In the genomic region with DNA sequence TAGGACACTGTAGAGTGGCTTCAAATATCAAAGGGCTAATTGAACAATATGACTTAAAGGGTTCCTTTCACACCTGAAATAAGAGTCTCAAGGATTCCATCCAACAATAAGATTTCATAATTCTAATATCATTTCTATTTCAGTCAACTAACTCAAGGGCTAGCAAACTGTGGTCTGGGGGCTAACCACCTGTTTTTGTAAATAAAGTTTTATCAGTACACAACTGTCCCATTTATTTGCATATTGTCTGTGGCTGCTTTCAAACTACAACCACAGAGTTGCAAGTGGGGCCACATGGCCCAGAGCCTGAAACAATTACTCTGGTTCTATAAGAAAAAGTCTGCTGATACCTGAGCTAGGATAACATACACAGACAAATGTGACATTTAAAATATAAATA, we compare ENCODE assay signal across 21 cellular contexts. TPM values are rescaled to one million over a fixed set of nuclear protein-coding genes. Genes with fewer than 3 reads are reported as not detected.
A peak's percentile ranks its signal among the peaks of the same experiment; 100 is the strongest.
DNase-seq lines count a peak whose midpoint lies in the region; ATAC-seq, FAIRE-seq and TF ChIP-seq lines count a peak whose summit lies in the region.
"Had no signal": no experiment of that assay in that cellular context is flagged by ENCODE, and none has a peak within 500 bp of the region (broad histone marks: within the 10 kb centered on the region; RNA-seq: fewer than 3 reads in every experiment).

No MANE protein-coding gene starts in this region.

- H3K27ac Mint-ChIP-seq in CD4-positive, CD25-positive, alpha-beta regulatory T cell = peak overlapping the region in 1 of 3 donors; percentile 27
- H3K27ac Mint-ChIP-seq in GM23338 = no peak overlapping the region; the same call in 1 of the 2 replicates
- H3K27ac Mint-ChIP-seq in activated CD4-positive, alpha-beta memory T cell treated with anti-CD3 and anti-CD28 coated beads, Interleukin-2, amount 10 ng/mL, durations not matched to agents 7 days and 5 days = no peak overlapping the region

- H3K36me3 ChIP-seq in CD4-positive, CD25-positive, alpha-beta regulatory T cell (ENCODE audit: control insufficient read depth, insufficient read depth, low read length) = no peaks in the 10 kb centered on the region
- no peaks in the 10 kb centered on the region for H3K36me3 ChIP-seq in GM23338 (ENCODE audit: insufficient read depth)
- no peaks in the 10 kb centered on the region for H3K36me3 ChIP-seq in GM12878 (ENCODE audit: control insufficient read depth in 2 of 2, insufficient read depth in 2 of 2, low read length in 1 of 2)
- H3K36me3 ChIP-seq in trophoblast cell (ENCODE audit: control insufficient read depth in 1 of 2, insufficient read depth in 2 of 2, low read length in 2 of 2) = no peaks in the 10 kb centered on the region
- H3K36me3 ChIP-seq in esophagus squamous epithelium = no peaks in the 10 kb centered on the region

- H3K4me1 Mint-ChIP-seq in CD4-positive, CD25-positive, alpha-beta regulatory T cell = peaks cover 57 to 78% (median 65%) of the 10 kb centered on the region in 4 donors
- peaks cover 55% of the 10 kb centered on the region for H3K4me1 Mint-ChIP-seq in GM23338
- peaks cover 29% of the 10 kb centered on the region for H3K4me1 Mint-ChIP-seq in activated CD4-positive, alpha-beta memory T cell treated with anti-CD3 and anti-CD28 coated beads, Interleukin-2, amount 10 ng/mL, durations not matched to agents 7 days and 5 days

- H3K79me2 ChIP-seq in GM23338 (replicated peaks; ENCODE audit: insufficient read depth) (peaks cover 97% of the 10 kb centered on the region), GM12878 (ENCODE audit: control insufficient read depth, insufficient read depth, low read length) (no peaks in the 10 kb centered on the region; the same call in 1 of the 2 replicates), trophoblast cell (ENCODE audit: control insufficient read depth, insufficient read depth, low read length, poor library complexity) (peaks cover 19% of the 10 kb centered on the region)

- no peak overlapping the region for H4K8ac ChIP-seq in trophoblast cell (ENCODE audit: low read depth, low read length)

- H3K4me3 Mint-ChIP-seq in CD4-positive, CD25-positive, alpha-beta regulatory T cell = peak overlapping the region in 1 of 4 donors; percentile 23
- no peak overlapping the region for H3K4me3 Mint-ChIP-seq in GM23338
- no peak overlapping the region for H3K4me3 Mint-ChIP-seq in activated CD4-positive, alpha-beta memory T cell treated with anti-CD3 and anti-CD28 coated beads, Interleukin-2, amount 10 ng/mL, durations not matched to agents 7 days and 5 days

- no peak overlapping the region for H3K14ac ChIP-seq in trophoblast cell (ENCODE audit: low read length)

- no peak overlapping the region for H2AK5ac ChIP-seq in trophoblast cell (ENCODE audit: low read length)

- FAIRE-seq in GM12878 (lab: Jason Lieb, UNC) = no peak
- FAIRE-seq: GM12892, GM18507, H1 had no signal

- no peak overlapping the region for H4K12ac ChIP-seq in trophoblast cell (ENCODE audit: low read depth, low read length)

- no peak overlapping the region for H2AFZ ChIP-seq in GM23338
- no peak overlapping the region for H2AFZ ChIP-seq in GM12878 (ENCODE audit: control insufficient read depth, low read depth, low read length)
- no peak overlapping the region for H2AFZ ChIP-seq in trophoblast cell (ENCODE audit: insufficient read depth, low read length, poor library complexity)
- H2AFZ ChIP-seq: PC-9 had no signal

- no peak for DNase-seq in CD4-positive, CD25-positive, alpha-beta regulatory T cell
- DNase-seq in GM23338 (ENCODE audit: low spot score) = no peak
- no peak for DNase-seq in GM12878 (ENCODE audit: low read depth, low spot score)
- DNase-seq in trophoblast cell = no peak
- DNase-seq in esophagus squamous epithelium (lab: John Stamatoyannopoulos, UW) = no peak
- DNase-seq in DMS53 (lab: John Stamatoyannopoulos, UW) = no peak
- no peak for DNase-seq in activated CD4-positive, alpha-beta memory T cell treated with anti-CD3 and anti-CD28 coated beads, Interleukin-2, amount 10 ng/mL, durations not matched to agents 7 days and 5 days
- no peak for DNase-seq in kidney tubule cell (ENCODE audit: low spot score)
- DNase-seq: C1 segment of cervical spinal cord, NCI-H1092, NCI-H1436, NCI-H187 treated with DMSO at 0.1 percent for 48 hours, NCI-H2107, NCI-H510A, PC-9, RPMI8226, SHP77 had no signal

- CTCF ChIA-PET in GM12878 (lab: Yijun Ruan, JAX) = interaction anchor here (1.3 to 1.9 kb wide), 3 partner anchors 13 to 456 kb away, joined by 4 to 9 read pairs (median 5); no protein-coding TSS in a partner anchor
- CTCF ChIA-PET in activated CD4-positive, alpha-beta memory T cell treated with anti-CD3 and anti-CD28 coated beads, Interleukin-2, amount 10 ng/mL, durations not matched to agents 7 days and 5 days (lab: Charles Lee) = interaction anchor here (1.3 to 1.7 kb wide), 3 partner anchors 10 to 12 kb away, joined by 4 to 7 read pairs (median 4); no protein-coding TSS in a partner anchor

- H2BK120ac ChIP-seq in trophoblast cell (ENCODE audit: insufficient read depth, low read length, poor library complexity) = no peak overlapping the region

- no peak overlapping the region for H3K27ac ChIP-seq in CD4-positive, CD25-positive, alpha-beta regulatory T cell (ENCODE audit: insufficient read depth, low read length, poor library complexity, severe bottlenecking)
- H3K27ac ChIP-seq in GM23338 (ENCODE audit: low read depth) (no peak overlapping the region), GM12878 (ENCODE audit: control insufficient read depth, insufficient read depth) (no peak overlapping the region), trophoblast cell (ENCODE audit: low read depth, low read length) (no peak overlapping the region), esophagus squamous epithelium (no peak overlapping the region)
- H3K27ac ChIP-seq: PC-9, SK-N-MC had no signal

- TF ChIP-seq RAD21 in GM12878 (IDR thresholded peaks at IDR 0.05; ENCODE audit: insufficient read depth, low read depth, low read length) = no peak

- no peak overlapping the region for H3K18ac ChIP-seq in trophoblast cell (ENCODE audit: low read length)

- intact Hi-C loops in GM12878 (cut with micrococcal nuclease; ENCODE audit: unreplicated experiment) = no loop called here
- intact Hi-C loops in esophagus squamous epithelium (cut with DNase I) = loop anchor here (10.0 kb wide), 1 partner anchor 244 kb away; no protein-coding TSS in a partner anchor

- H3K4me2 ChIP-seq in GM23338 (peak overlapping the region; percentile 42; the same call in 1 of the 2 replicates), GM12878 (ENCODE audit: control insufficient read depth, insufficient read depth) (no peak overlapping the region), trophoblast cell (ENCODE audit: low read length) (no peak overlapping the region)
- H3K4me2 ChIP-seq: PC-9 had no signal

- peaks cover 22% of the 10 kb centered on the region for H3K4me1 ChIP-seq in CD4-positive, CD25-positive, alpha-beta regulatory T cell (ENCODE audit: control insufficient read depth, insufficient read depth, low read length, poor library complexity, severe bottlenecking)
- H3K4me1 ChIP-seq in GM23338 (ENCODE audit: insufficient read depth) (peaks cover 53% of the 10 kb centered on the region), GM12878 (ENCODE audit: control insufficient read depth, insufficient read depth, low read length) (no peaks in the 10 kb centered on the region), trophoblast cell (ENCODE audit: control insufficient read depth in 1 of 2, insufficient read depth in 2 of 2, low read length in 2 of 2) (peaks cover 0 to 5% of the 10 kb centered on the region in 2 experiments), esophagus squamous epithelium (peaks cover 12 to 56% (median 21%) of the 10 kb centered on the region in 3 donors)

- no peaks in the 10 kb centered on the region for H3F3A ChIP-seq in GM23338 (replicated peaks; ENCODE audit: low read depth)

- POLR2A ChIA-PET in GM12878 (lab: Charles Lee) = no interaction called here
- POLR2A ChIA-PET in activated CD4-positive, alpha-beta memory T cell treated with anti-CD3 and anti-CD28 coated beads, Interleukin-2, amount 10 ng/mL, durations not matched to agents 7 days and 5 days (lab: Charles Lee) = interaction anchor here (0.6 kb wide), 1 partner anchor 256 kb away, joined by 4 read pairs; no protein-coding TSS in a partner anchor

- H4K91ac ChIP-seq in trophoblast cell (ENCODE audit: low read depth, low read length) = no peak overlapping the region

- H3K4me3 ChIP-seq in CD4-positive, CD25-positive, alpha-beta regulatory T cell (ENCODE audit: low read depth, low read length) = peak overlapping the region; percentile 3
- H3K4me3 ChIP-seq in GM23338 (no peak overlapping the region), GM12878 (no peak overlapping the region), trophoblast cell (ENCODE audit: low read depth, low read length) (no peak overlapping the region), esophagus squamous epithelium (no peak overlapping the region)
- H3K4me3 ChIP-seq: PC-9, SK-N-MC had no signal

- BruUV-seq in GM12878 (replicated peaks; lab: Mats Ljungman, UMichigan) = no TSS peak

- H3K4ac ChIP-seq in trophoblast cell (ENCODE audit: low read depth, low read length) = peak overlapping the region; percentile 69

- no peaks in the 10 kb centered on the region for H3K9me2 ChIP-seq in GM23338 (ENCODE audit: insufficient read depth)

- in situ Hi-C loops in GM12878 (cut with MboI) = no loop called here

- H3K79me1 ChIP-seq in trophoblast cell (ENCODE audit: low read length) = no peaks in the 10 kb centered on the region

- no peaks in the 10 kb centered on the region for H3K27me3 ChIP-seq in CD4-positive, CD25-positive, alpha-beta regulatory T cell (ENCODE audit: control insufficient read depth, insufficient read depth, low read length)
- no peaks in the 10 kb centered on the region for H3K27me3 ChIP-seq in GM23338 (ENCODE audit: insufficient read depth)
- no peaks in the 10 kb centered on the region for H3K27me3 ChIP-seq in GM12878 (replicated peaks in 1 of 2; ENCODE audit: control insufficient read depth in 2 of 2, insufficient read depth in 2 of 2, low read length in 1 of 2)
- H3K27me3 ChIP-seq in trophoblast cell (ENCODE audit: insufficient read depth, low read length) = no peaks in the 10 kb centered on the region
- no peaks in the 10 kb centered on the region for H3K27me3 ChIP-seq in esophagus squamous epithelium

- TF ChIP-seq EP300 in GM12878 (IDR thresholded peaks at IDR 0.05; ENCODE audit: borderline replicate concordance in 1 of 2, control insufficient read depth in 1 of 2, low read depth in 2 of 2, low read length in 2 of 2) = no peak

- no peak overlapping the region for H2BK5ac ChIP-seq in trophoblast cell (ENCODE audit: low read depth, low read length, poor library complexity)

- H3K9me3 Mint-ChIP-seq in CD4-positive, CD25-positive, alpha-beta regulatory T cell = peaks cover 0 to 22% (median 3%) of the 10 kb centered on the region in 7 donors
- H3K9me3 Mint-ChIP-seq in GM23338 = peaks cover 28% of the 10 kb centered on the region
- peaks cover 20% of the 10 kb centered on the region for H3K9me3 Mint-ChIP-seq in activated CD4-positive, alpha-beta memory T cell treated with anti-CD3 and anti-CD28 coated beads, Interleukin-2, amount 10 ng/mL, durations not matched to agents 7 days and 5 days

- no peaks in the 10 kb centered on the region for H3K27me3 Mint-ChIP-seq in CD4-positive, CD25-positive, alpha-beta regulatory T cell
- H3K27me3 Mint-ChIP-seq in GM23338 (ENCODE audit: insufficient read depth, low read depth, poor library complexity) = no peaks in the 10 kb centered on the region
- H3K27me3 Mint-ChIP-seq in activated CD4-positive, alpha-beta memory T cell treated with anti-CD3 and anti-CD28 coated beads, Interleukin-2, amount 10 ng/mL, durations not matched to agents 7 days and 5 days = no peaks in the 10 kb centered on the region

- H3K23ac ChIP-seq in trophoblast cell (ENCODE audit: low read length) = no peak overlapping the region

- H2BK12ac ChIP-seq in trophoblast cell (ENCODE audit: low read length) = no peak overlapping the region

- H3K9me3 ChIP-seq in CD4-positive, CD25-positive, alpha-beta regulatory T cell (ENCODE audit: control insufficient read depth in 2 of 2, low read length in 2 of 2) = peaks cover 0 to 6% of the 10 kb centered on the region in 2 experiments
- H3K9me3 ChIP-seq in GM12878 (replicated peaks; ENCODE audit: control insufficient read depth, insufficient read depth, low read length) (no peaks in the 10 kb centered on the region; the same call in 1 of the 3 replicates), trophoblast cell (ENCODE audit: insufficient read depth, low read depth, low read length) (no peaks in the 10 kb centered on the region), esophagus squamous epithelium (peaks cover 0 to 8% (median 4%) of the 10 kb centered on the region in 3 donors)

- H3K9ac ChIP-seq in GM12878 (ENCODE audit: control insufficient read depth, insufficient read depth, low read length) = no peak overlapping the region
- H3K9ac ChIP-seq in trophoblast cell (ENCODE audit: low read length) = no peak overlapping the region

- RAD21 ChIA-PET in GM12878 (lab: Charles Lee; ENCODE audit: unreplicated experiment) = no interaction called here

- ATAC-seq in CD4-positive, CD25-positive, alpha-beta regulatory T cell (ENCODE audit: low read depth in 2 of 2) = no peak
- ATAC-seq in GM23338 (no peak), GM12878 (no peak)

- H4K20me1 ChIP-seq in GM23338 (replicated peaks; ENCODE audit: insufficient read depth) (peaks cover 23% of the 10 kb centered on the region; the same call in 1 of the 2 replicates), GM12878 (ENCODE audit: control insufficient read depth, insufficient read depth) (no peaks in the 10 kb centered on the region)

- TF ChIP-seq POLR2A in GM12878 (IDR thresholded peaks at IDR 0.05; ENCODE audit: low read depth, low read length) = no peak
- no peak for TF ChIP-seq POLR2A in esophagus squamous epithelium (IDR thresholded peaks at IDR 0.05)

- SMC1A ChIA-PET in GM12878 (lab: Charles Lee; ENCODE audit: uncharacterized antibody, unreplicated experiment) = interaction anchor here (1.1 kb wide), 1 partner anchor 9 kb away, joined by 3 read pairs; no protein-coding TSS in a partner anchor

- TF ChIP-seq CTCF in GM23338 (conservative IDR thresholded peaks at IDR 0.05; ENCODE audit: low read depth in 2 of 2) = no peak
- TF ChIP-seq CTCF in GM12878 (IDR thresholded peaks at IDR 0.05 in 2 of 3, conservative IDR thresholded peaks at IDR 0.05 in 1 of 3; ENCODE audit: control insufficient read depth in 2 of 3, extremely low read depth in 1 of 3, insufficient read depth in 1 of 3, low read depth in 3 of 3, low read length in 3 of 3) = no peak
- no peak for TF ChIP-seq CTCF in esophagus squamous epithelium (IDR thresholded peaks at IDR 0.05)

- peaks cover 17% of the 10 kb centered on the region for H3K36me3 Mint-ChIP-seq in CD4-positive, CD25-positive, alpha-beta regulatory T cell
- peaks cover 34% of the 10 kb centered on the region for H3K36me3 Mint-ChIP-seq in GM23338 (ENCODE audit: low read depth)
- H3K36me3 Mint-ChIP-seq in activated CD4-positive, alpha-beta memory T cell treated with anti-CD3 and anti-CD28 coated beads, Interleukin-2, amount 10 ng/mL, durations not matched to agents 7 days and 5 days (ENCODE audit: low read depth) = peaks cover 21% of the 10 kb centered on the region

RNA-seq across cellular contexts. Expression of a gene that starts 29.1 kb away (rescaled TPM):
- 179 TPM for total RNA-seq in CD4-positive, CD25-positive, alpha-beta regulatory T cell
- 1 to 10 TPM; 4.5 to 7.4 (median 5.9) TPM for polyA plus RNA-seq in CD4-positive, CD25-positive, alpha-beta regulatory T cell
- total RNA-seq in GM23338 (2014; rRNA removed; shearing (Covaris generic)) = 73.6 and 90.7 TPM in 2 replicates
- polyA plus RNA-seq in GM23338 (2016; fragmentation: Nextera tagmentation; extraction: Ambion mirVana) (18.7 and 20.9 TPM in 2 replicates), GM12878 (2011; rRNA removed) (8.0 and 8.7 TPM in 2 replicates), GM12878 (2014; fragmentation: Illumina TruSeq; extraction: Trizol) (12.9 and 14.9 TPM in 2 replicates), GM12878 (2014; fragmentation: Nextera tagmentation; extraction: Ambion mirVana) (1 to 10 TPM; 3.7 to 7.5 TPM), GM12878 (2014; rRNA removed) (9.0 and 9.5 TPM in 2 replicates), GM12878 (2016; fragmentation: Nextera tagmentation; extraction: Ambion mirVana) (1 to 10 TPM; 5.0 to 6.3 TPM)
- 224 and 236 TPM in 2 replicates for total RNA-seq in GM12878 (2013; cell fraction: nucleolus; rRNA removed)
- total RNA-seq in GM12878 (2014; rRNA removed) (16.4 and 19.7 TPM in 2 replicates), GM12878 (2014; rRNA removed; fragmentation: Illumina TruSeq; extraction: Trizol) (20.2 and 21.9 TPM in 2 replicates), GM12878 (2021) (22.8 and 30.1 TPM in 2 replicates), esophagus squamous epithelium (100 to 1,000 TPM in 1 of 4 donors, 10 to 100 TPM in 3; 52.2 to 137 (median 62.1) TPM)
- 11.9 TPM for polyA plus RNA-seq in GM12878 (2011; ENCODE audit: low read depth)
- 5.3 and 5.8 TPM in 2 replicates for polyA plus RNA-seq in GM12878 (2011; cell fraction: cytosol; rRNA removed)
- polyA plus RNA-seq in GM12878 (2011; cell fraction: nucleus; rRNA removed) = 14.9 and 19.6 TPM in 2 replicates
- polyA plus RNA-seq in GM12878 (2012) = 9.9 and 14.1 TPM in 2 replicates
- polyA minus RNA-seq in GM12878 (2011; rRNA and poly(A)+ RNA removed) = 35.9 and 49.2 TPM in 2 replicates
- polyA minus RNA-seq in GM12878 (2011; cell fraction: cytosol; rRNA and poly(A)+ RNA removed) = 10.8 and 16.2 TPM in 2 replicates
- 31.4 and 61.8 TPM in 2 replicates for polyA minus RNA-seq in GM12878 (2011; cell fraction: nucleus; rRNA and poly(A)+ RNA removed)
- polyA plus RNA-seq in trophoblast cell (2013) = 34.4 and 38.4 TPM in 2 replicates
- total RNA-seq in activated CD4-positive, alpha-beta memory T cell treated with anti-CD3 and anti-CD28 coated beads, Interleukin-2, amount 10 ng/mL, durations not matched to agents 7 days and 5 days = 10 to 100 TPM; 68.3 to 71.8 TPM
